1 cellular context compared by ENCODE assay signal in the genomic region with DNA sequence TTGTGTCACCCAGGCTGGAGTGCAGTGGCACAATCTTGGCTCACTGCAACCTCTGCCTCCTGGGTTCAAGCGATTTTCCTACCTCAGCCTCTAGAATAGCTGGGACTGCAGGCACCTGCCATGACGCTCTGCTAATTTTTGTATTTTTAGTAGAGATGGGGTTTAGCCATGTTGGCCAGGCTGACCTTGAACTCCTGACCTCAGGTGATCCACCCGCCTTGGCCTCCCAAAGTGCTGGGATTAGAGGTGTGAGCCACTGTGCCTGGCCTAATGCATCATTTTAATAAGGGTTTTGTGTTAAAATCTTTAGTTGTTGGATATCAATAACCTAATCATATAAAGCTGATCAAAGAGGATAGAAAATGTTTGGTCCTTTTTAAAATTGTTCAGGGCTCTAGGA. TPM values are rescaled to one million over a fixed set of nuclear protein-coding genes. Genes with fewer than 3 reads are reported as not detected.
"Had no signal": no experiment of that assay in that cellular context is flagged by ENCODE, and none has a peak within 500 bp of the region (broad histone marks: within the 10 kb centered on the region; RNA-seq: fewer than 3 reads in every experiment).

No MANE protein-coding gene starts in this region.

RNA-seq across cellular contexts. Expression of gene KIF24, which starts 20.8 kb away (rescaled TPM):
- polyA plus RNA-seq: naive thymus-derived CD8-positive, alpha-beta T cell had no signal
